16 cellular contexts compared by ENCODE assay signal in genomic region chr14:99157676-99158075, GRCh38.
DNase-seq lines count a peak whose midpoint lies in the region; ATAC-seq and TF ChIP-seq lines count a peak whose summit lies in the region.
"Had no signal": no experiment of that assay in that cellular context is flagged by ENCODE, and none has a peak within 500 bp of the region (broad histone marks: within the 10 kb centered on the region; RNA-seq: fewer than 3 reads in every experiment).

No MANE protein-coding gene starts in this region.

- no peaks in the 10 kb centered on the region for H3K27me3 Mint-ChIP-seq in activated CD4-positive, alpha-beta T cell treated with anti-CD3 and anti-CD28 coated beads, Interleukin-2, amount 10 ng/mL, durations not matched to agents 7 days and 5 days
- H3K27me3 Mint-ChIP-seq in natural killer cell (ENCODE audit: low read depth in 2 of 2): peaks cover 0 to 4% of the 10 kb centered on the region in 2 donors
- H3K27me3 Mint-ChIP-seq in natural killer cell treated with Interleukin-12 subunit alpha and Interleukin-12 subunit beta and Interleukin-15 and Interleukin-18, amount 100 ng/mL, for 72 hours: peaks cover 0 to 2% of the 10 kb centered on the region in 2 donors
- H3K27me3 Mint-ChIP-seq: CD4-positive, alpha-beta T cell had no signal

- H3K9me3 Mint-ChIP-seq in activated CD4-positive, alpha-beta T cell treated with anti-CD3 and anti-CD28 coated beads, Interleukin-2, amount 10 ng/mL, durations not matched to agents 7 days and 5 days: no peaks in the 10 kb centered on the region
- H3K9me3 Mint-ChIP-seq in natural killer cell: no peaks in the 10 kb centered on the region
- no peaks in the 10 kb centered on the region for H3K9me3 Mint-ChIP-seq in natural killer cell treated with Interleukin-12 subunit alpha and Interleukin-12 subunit beta and Interleukin-15 and Interleukin-18, amount 100 ng/mL, for 72 hours

- ATAC-seq in natural killer cell (no peak), GM21825 (IDR thresholded peaks at IDR 0.05; ENCODE audit: unreplicated experiment) (no peak)
- ATAC-seq in natural killer cell treated with Interleukin-12 subunit alpha and Interleukin-12 subunit beta and Interleukin-15 and Interleukin-18, amount 100 ng/mL, for 72 hours: no peak
- ATAC-seq: A549 had no signal

- no peak overlapping the region for H3K4me3 Mint-ChIP-seq in activated CD4-positive, alpha-beta T cell treated with anti-CD3 and anti-CD28 coated beads, Interleukin-2, amount 10 ng/mL, durations not matched to agents 7 days and 5 days
- no peak overlapping the region for H3K4me3 Mint-ChIP-seq in natural killer cell
- H3K4me3 Mint-ChIP-seq in natural killer cell treated with Interleukin-12 subunit alpha and Interleukin-12 subunit beta and Interleukin-15 and Interleukin-18, amount 100 ng/mL, for 72 hours: no peak overlapping the region
- H3K4me3 Mint-ChIP-seq: CD4-positive, alpha-beta T cell had no signal

- POLR2A ChIA-PET in activated CD4-positive, alpha-beta T cell treated with anti-CD3 and anti-CD28 coated beads, Interleukin-2, amount 10 ng/mL, durations not matched to agents 7 days and 5 days (lab: Charles Lee): no interaction called here

- CTCF ChIA-PET in activated CD4-positive, alpha-beta T cell treated with anti-CD3 and anti-CD28 coated beads, Interleukin-2, amount 10 ng/mL, durations not matched to agents 7 days and 5 days (lab: Charles Lee): no interaction called here

- peaks cover 0 to 2% of the 10 kb centered on the region in 2 donors for H3K4me1 ChIP-seq in neuronal stem cell (ENCODE audit: control insufficient read depth in 2 of 2, insufficient read depth in 1 of 2, low read depth in 1 of 2, low read length in 2 of 2)
- H3K4me1 ChIP-seq in vagina: no peaks in the 10 kb centered on the region
- H3K4me1 ChIP-seq: A549, Caco-2, HAP-1 had no signal

- TF ChIP-seq CTCF in natural killer cell (IDR thresholded peaks at IDR 0.05) (no peak), vagina (IDR thresholded peaks at IDR 0.05) (no peak)

- H2BK5ac ChIP-seq in neuronal stem cell (ENCODE audit: low read length): no peak overlapping the region

- peak; percentile 3 for DNase-seq in activated CD4-positive, alpha-beta T cell treated with anti-CD3 and anti-CD28 coated beads, Interleukin-2, amount 10 ng/mL, durations not matched to agents 7 days and 5 days
- DNase-seq in activated CD4-positive, alpha-beta T cell treated with anti-CD3 and anti-CD28 coated beads, Interleukin-2, amount 50 U/mL, for 4 hours: no peak
- DNase-seq in natural killer cell (peak; percentile 12), neuronal stem cell (ENCODE audit: low spot score) (no peak), vagina (ENCODE audit: extremely low spot score in 2 of 2) (peak; percentile 52 to 79), cerebellum (ENCODE audit: low spot score) (no peak)
- no peak for DNase-seq in natural killer cell treated with Interleukin-12 subunit alpha and Interleukin-12 subunit beta and Interleukin-15 and Interleukin-18, amount 100 ng/mL, for 72 hours (ENCODE audit: low spot score)
- DNase-seq: AML-193; Caco-2; CD4-positive, alpha-beta T cell; GM23248 had no signal

- peak overlapping the region; percentile 81 for H2AK5ac ChIP-seq in neuronal stem cell (ENCODE audit: low read depth, low read length)

- H3K27ac ChIP-seq in neuronal stem cell (replicated peaks; ENCODE audit: low read length) (no peak overlapping the region), vagina (no peak overlapping the region)
- H3K27ac ChIP-seq: 22Rv1, A549, C4-2B, GM23248 had no signal

- H3K27me3 ChIP-seq in neuronal stem cell (ENCODE audit: control insufficient read depth in 3 of 3, insufficient read depth in 3 of 3, low read depth in 1 of 3, low read length in 3 of 3) (no peaks in the 10 kb centered on the region), vagina (no peaks in the 10 kb centered on the region)

- H3K4ac ChIP-seq in neuronal stem cell (ENCODE audit: low read length): no peak overlapping the region

- peak overlapping the region; percentile 82 for H3K18ac ChIP-seq in neuronal stem cell (ENCODE audit: low read length)

- H2AFZ ChIP-seq in neuronal stem cell (ENCODE audit: low read length): no peak overlapping the region
- H2AFZ ChIP-seq: GM23248 had no signal

- H3K79me1 ChIP-seq in neuronal stem cell (ENCODE audit: low read depth, low read length): no peaks in the 10 kb centered on the region

- H3K4me2 ChIP-seq in neuronal stem cell (ENCODE audit: insufficient read depth, low read length, poor library complexity, severe bottlenecking): no peak overlapping the region
- H3K4me2 ChIP-seq: A549 had no signal

- H4K91ac ChIP-seq in neuronal stem cell (ENCODE audit: low read depth, low read length, poor library complexity): no peak overlapping the region

- no peak overlapping the region for H3K27ac Mint-ChIP-seq in activated CD4-positive, alpha-beta T cell treated with anti-CD3 and anti-CD28 coated beads, Interleukin-2, amount 10 ng/mL, durations not matched to agents 7 days and 5 days
- H3K27ac Mint-ChIP-seq in natural killer cell: no peak overlapping the region
- H3K27ac Mint-ChIP-seq in natural killer cell treated with Interleukin-12 subunit alpha and Interleukin-12 subunit beta and Interleukin-15 and Interleukin-18, amount 100 ng/mL, for 72 hours: no peak overlapping the region
- H3K27ac Mint-ChIP-seq: CD4-positive, alpha-beta T cell had no signal

- no peak overlapping the region for H3K23ac ChIP-seq in neuronal stem cell (ENCODE audit: low read depth, low read length, poor library complexity)

- no CpG with 5 or more reads among the region's 8 CpGs for WGBS in neuronal stem cell (ENCODE audit: extremely low coverage in 2 of 2, insufficient read length in 2 of 2, insufficient replicate concordance in 1 of 2), 2 donors

- no peak overlapping the region for H4K8ac ChIP-seq in neuronal stem cell (ENCODE audit: low read depth, low read length)

- no peak overlapping the region for H3K4me3 ChIP-seq in neuronal stem cell (ENCODE audit: low read length in 2 of 2)
- no peak overlapping the region for H3K4me3 ChIP-seq in vagina
- H3K4me3 ChIP-seq: A549, GM23248, HAP-1 had no signal

- no peaks in the 10 kb centered on the region for H3K36me3 Mint-ChIP-seq in activated CD4-positive, alpha-beta T cell treated with anti-CD3 and anti-CD28 coated beads, Interleukin-2, amount 10 ng/mL, durations not matched to agents 7 days and 5 days (ENCODE audit: low read depth)
- H3K36me3 Mint-ChIP-seq in natural killer cell: no peaks in the 10 kb centered on the region
- H3K36me3 Mint-ChIP-seq in natural killer cell treated with Interleukin-12 subunit alpha and Interleukin-12 subunit beta and Interleukin-15 and Interleukin-18, amount 100 ng/mL, for 72 hours: no peaks in the 10 kb centered on the region

- H2BK15ac ChIP-seq in neuronal stem cell (ENCODE audit: low read length): peak overlapping the region; percentile 27

- no peak overlapping the region for H3K14ac ChIP-seq in neuronal stem cell (ENCODE audit: low read length)

- H3K36me3 ChIP-seq in neuronal stem cell (replicated peaks in 1 of 2; ENCODE audit: control insufficient read depth in 2 of 2, insufficient read depth in 2 of 2, low read length in 2 of 2) (no peaks in the 10 kb centered on the region), vagina (no peaks in the 10 kb centered on the region)
- H3K36me3 ChIP-seq: HAP-1 had no signal

- no peak overlapping the region for H2BK120ac ChIP-seq in neuronal stem cell (ENCODE audit: low read depth, low read length)

- no peak overlapping the region for H3K9ac ChIP-seq in neuronal stem cell (ENCODE audit: low read depth, low read length, poor library complexity)
- H3K9ac ChIP-seq: GM23248 had no signal

- intact Hi-C loops in natural killer cell (cut with micrococcal nuclease): no loop called here
- intact Hi-C loops in vagina (cut with DNase I): no loop called here

- peaks cover 0 to 1% of the 10 kb centered on the region in 2 donors for H3K9me3 ChIP-seq in neuronal stem cell (replicated peaks in 1 of 2; ENCODE audit: control insufficient read depth in 2 of 2, insufficient read depth in 1 of 2, low read depth in 1 of 2, low read length in 2 of 2)
- no peaks in the 10 kb centered on the region for H3K9me3 ChIP-seq in vagina
- H3K9me3 ChIP-seq: A549, Caco-2, HAP-1 had no signal

- peaks cover 4% of the 10 kb centered on the region for H3K4me1 Mint-ChIP-seq in activated CD4-positive, alpha-beta T cell treated with anti-CD3 and anti-CD28 coated beads, Interleukin-2, amount 10 ng/mL, durations not matched to agents 7 days and 5 days
- H3K4me1 Mint-ChIP-seq in natural killer cell: peaks cover 7 to 12% of the 10 kb centered on the region in 2 donors
- H3K4me1 Mint-ChIP-seq in natural killer cell treated with Interleukin-12 subunit alpha and Interleukin-12 subunit beta and Interleukin-15 and Interleukin-18, amount 100 ng/mL, for 72 hours (ENCODE audit: low read depth in 2 of 2): peaks cover 8 to 10% of the 10 kb centered on the region in 2 donors

- no peak for TF ChIP-seq POLR2A in vagina (IDR thresholded peaks at IDR 0.05)

- H2BK12ac ChIP-seq in neuronal stem cell (ENCODE audit: low read length): no peak overlapping the region

Comparison
In these comparisons a context has a peak if more than half of its experiments do, and no peak if none do; other contexts are left out.
1. DNase-seq: peak in activated CD4-positive, alpha-beta T cell treated with anti-CD3 and anti-CD28 coated beads, Interleukin-2, amount 10 ng/mL, durations not matched to agents 7 days and 5 days (single experiment), natural killer cell (single experiment) and vagina (2 of 2); none in activated CD4-positive, alpha-beta T cell treated with anti-CD3 and anti-CD28 coated beads, Interleukin-2, amount 50 U/mL, for 4 hours (0 of 2), natural killer cell treated with Interleukin-12 subunit alpha and Interleukin-12 subunit beta and Interleukin-15 and Interleukin-18, amount 100 ng/mL, for 72 hours (single experiment), neuronal stem cell (single experiment) and cerebellum (single experiment).